Comparison of ENCODE assay signal across 16 cellular contexts in the genomic region with DNA sequence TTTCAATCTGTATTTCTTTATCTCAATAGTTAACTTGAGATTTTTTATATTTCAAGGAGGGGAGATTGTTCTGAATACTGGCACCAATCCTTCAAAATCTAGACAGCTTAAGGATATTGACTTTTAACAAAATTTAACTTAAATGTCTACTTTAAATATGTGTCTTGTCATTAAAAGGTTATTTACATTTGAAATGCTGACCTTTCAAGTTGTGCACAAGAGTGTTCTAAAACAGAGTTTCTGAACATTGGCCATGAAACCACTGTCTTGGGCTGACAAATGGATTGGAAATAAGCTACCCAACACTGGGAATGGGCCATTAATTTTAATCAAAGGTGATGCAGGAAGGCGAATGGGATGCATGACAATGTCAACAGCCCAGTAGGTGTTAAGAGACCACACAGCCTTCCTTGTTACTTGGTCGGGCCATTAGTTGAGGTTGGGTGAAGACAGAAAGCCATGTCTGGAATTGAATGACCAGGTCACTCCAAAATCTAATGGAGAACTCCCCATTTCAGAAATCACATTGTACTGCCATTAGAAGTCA.
A peak's percentile ranks its signal among the peaks of the same experiment; 100 is the strongest.
DNase-seq lines count a peak whose midpoint lies in the region; ATAC-seq, FAIRE-seq and TF ChIP-seq lines count a peak whose summit lies in the region.
"Had no signal": no experiment of that assay in that cellular context is flagged by ENCODE, and none has a peak within 500 bp of the region (broad histone marks: within the 10 kb centered on the region; RNA-seq: fewer than 3 reads in every experiment).

No MANE protein-coding gene starts in this region.

- POLR2A ChIA-PET in A549 (lab: Yijun Ruan, JAX) (no interaction called here), PC-3 (lab: Charles Lee; ENCODE audit: unreplicated experiment) (no interaction called here)

- H3K4me1 ChIP-seq in A549 (no peaks in the 10 kb centered on the region), PC-3 (ENCODE audit: insufficient read depth, low read length) (no peaks in the 10 kb centered on the region)
- H3K4me1 ChIP-seq: BLaER1 treated with 17β-estradiol and CSF1 and Interleukin-3, amounts not matched to agents 10 nM and 100 nM had no signal

- H3K9me3 ChIP-seq in A549 (no peaks in the 10 kb centered on the region), PC-3 (ENCODE audit: low read length) (no peaks in the 10 kb centered on the region)
- H3K9me3 ChIP-seq: BLaER1 treated with 17β-estradiol and CSF1 and Interleukin-3, amounts not matched to agents 10 nM and 100 nM had no signal

- DNase-seq in A549 (ENCODE audit: low read depth in 1 of 2, low spot score in 1 of 2) (no peak), H54 (ENCODE audit: insufficient read length, low spot score) (no peak), NCI-H69 (lab: John Stamatoyannopoulos, UW) (peak; percentile 32), left kidney (ENCODE audit: low read depth, low spot score) (peak; percentile 93), HUDEP-2 (lab: John Stamatoyannopoulos, UW; ENCODE audit: unreplicated experiment in 76 of 76) (no peak), T-helper 1 cell (no peak), PC-3 (no peak)
- DNase-seq in activated naive CD4-positive, alpha-beta T cell (lab: John Stamatoyannopoulos, UW), result no peak
- DNase-seq: 8988T; Calu3; CD8-positive, alpha-beta T cell; DMS79 treated with DMSO at 0.1 percent for 48 hours; GF-D8; H7; KG1 had no signal

- H3K36me3 ChIP-seq in PC-3 (ENCODE audit: low read depth, low read length), result peaks cover 2% of the 10 kb centered on the region; the same call in 1 of the 2 replicates

- ATAC-seq in A549 (no peak), PC-3 (no peak)
- ATAC-seq: CD8-positive, alpha-beta T cell had no signal

- 92% methylated on average over 2 of the region's 2 CpGs for WGBS in A549 (ENCODE audit: missing lambda C conversion rate)

- no TSS peak for BruUV-seq in PC-3 (replicated peaks; lab: Mats Ljungman, UMichigan)

- no peaks in the 10 kb centered on the region for H3K9me2 ChIP-seq in PC-3 (replicated peaks; ENCODE audit: low read length)

- no peak overlapping the region for H2AFZ ChIP-seq in PC-3 (ENCODE audit: low read length)

- no peak overlapping the region for H3K9ac ChIP-seq in PC-3 (ENCODE audit: low read length)
- H3K9ac ChIP-seq: BLaER1 treated with 17β-estradiol and CSF1 and Interleukin-3, amounts not matched to agents 10 nM and 100 nM had no signal

- H3K27me3 ChIP-seq in PC-3 (ENCODE audit: low read length), result no peaks in the 10 kb centered on the region
- H3K27me3 ChIP-seq: BLaER1 treated with 17β-estradiol and CSF1 and Interleukin-3, amounts not matched to agents 10 nM and 100 nM had no signal

- no peak for TF ChIP-seq POLR2A in A549 (IDR thresholded peaks at IDR 0.05; ENCODE audit: low read length)
- no peak for TF ChIP-seq POLR2A in H54 (IDR thresholded peaks at IDR 0.05; ENCODE audit: low read depth, low read length)

- H3K4me3 ChIP-seq in A549 (no peak overlapping the region), PC-3 (ENCODE audit: low read length) (no peak overlapping the region)
- H3K4me3 ChIP-seq: BLaER1 treated with 17β-estradiol and CSF1 and Interleukin-3, amounts not matched to agents 10 nM and 100 nM had no signal

- H4K20me1 ChIP-seq in PC-3 (ENCODE audit: low read length), result no peaks in the 10 kb centered on the region
- H4K20me1 ChIP-seq: BLaER1 treated with 17β-estradiol and CSF1 and Interleukin-3, amounts not matched to agents 10 nM and 100 nM had no signal

- FAIRE-seq in A549 (lab: Jason Lieb, UNC) (no peak), H54 (lab: Jason Lieb, UNC) (peak; percentile 83)

- TF ChIP-seq CTCF in A549 (IDR thresholded peaks at IDR 0.05), result no peak
- TF ChIP-seq CTCF in PC-3 (conservative IDR thresholded peaks at IDR 0.05; ENCODE audit: low read depth, low read length), result no peak

- no peak for TF ChIP-seq EP300 in A549 (IDR thresholded peaks at IDR 0.05)

- H3K4me2 ChIP-seq in A549 (no peak overlapping the region), PC-3 (ENCODE audit: low read length) (no peak overlapping the region)
- H3K4me2 ChIP-seq: BLaER1 treated with 17β-estradiol and CSF1 and Interleukin-3, amounts not matched to agents 10 nM and 100 nM had no signal

- no peaks in the 10 kb centered on the region for H3K79me2 ChIP-seq in PC-3 (ENCODE audit: low read length)

- intact Hi-C loops in PC-3 (cut with micrococcal nuclease), result no loop called here

- CTCF ChIA-PET in A549 (lab: Yijun Ruan, JAX) (no interaction called here), PC-3 (lab: Charles Lee) (no interaction called here)

- H3K27ac ChIP-seq in A549 (no peak overlapping the region), PC-3 (ENCODE audit: low read length) (no peak overlapping the region)
- H3K27ac ChIP-seq: BLaER1 treated with 17β-estradiol and CSF1 and Interleukin-3, amounts not matched to agents 10 nM and 100 nM had no signal

- no peaks in the 10 kb centered on the region for H3F3A ChIP-seq in PC-3 (ENCODE audit: low read length, unreplicated experiment)

- TF ChIP-seq RAD21 in A549 (conservative IDR thresholded peaks at IDR 0.05 in 1 of 2, IDR thresholded peaks at IDR 0.05 in 1 of 2), result no peak

TF ChIP-seq in A549, 52 proteins besides CTCF, POLR2A, EP300 and RAD21:
- TF ChIP-seq RARB (CRISPR knock-in tag; IDR thresholded peaks at IDR 0.05), result no peak
- peak; percentile 49 for TF ChIP-seq MAFK (IDR thresholded peaks at IDR 0.05; ENCODE audit: partially characterized antibody)

Comparison
In these comparisons a context has a peak if more than half of its experiments do, and no peak if none do; other contexts are left out.
1. DNase-seq: peak in NCI-H69 (single experiment) and left kidney (single experiment); none in A549 (0 of 2), H54 (single experiment), HUDEP-2 (0 of 76), activated naive CD4-positive, alpha-beta T cell (0 of 4), T-helper 1 cell (0 of 5) and PC-3 (single experiment).